In genomic region chr19:4063369-4064072, GRCh38 we compare ENCODE assay signal across 8 cellular contexts. TPM values are rescaled to one million over a fixed set of nuclear protein-coding genes. Genes with fewer than 3 reads are reported as not detected.
DNase-seq lines count a peak whose midpoint lies in the region; ATAC-seq, FAIRE-seq and TF ChIP-seq lines count a peak whose summit lies in the region.

No MANE protein-coding gene starts in this region.

- peak overlapping the region; percentile 75 for H3K27ac ChIP-seq in astrocyte (ENCODE audit: low read depth, low read length)
- peak overlapping the region; percentile 79 to 96 (median 94) for H3K27ac ChIP-seq in right lobe of liver

- H3K36me3 Mint-ChIP-seq in activated T-cell treated with anti-CD3 and anti-CD28 coated beads, Interleukin-2, amount 50 U/mL, for 72 hours (ENCODE audit: insufficient read depth in 2 of 2): peaks cover 4% of the 10 kb centered on the region in 2 donors
- H3K36me3 Mint-ChIP-seq in astrocyte (ENCODE audit: low read depth, unreplicated experiment) (no peaks in the 10 kb centered on the region), type B pancreatic cell (no peaks in the 10 kb centered on the region)

- H3K4me3 ChIP-seq in astrocyte (ENCODE audit: insufficient read depth, low read depth, low read length) (peak overlapping the region; percentile 70), right lobe of liver (peak overlapping the region; percentile 79 to 95 (median 90))

- no peak for ATAC-seq in activated T-cell treated with anti-CD3 and anti-CD28 coated beads, Interleukin-2, amount 50 U/mL, for 72 hours (replicated peaks in 1 of 2)
- no peak for ATAC-seq in right lobe of liver

- no peak for TF ChIP-seq POLR2A in right lobe of liver (IDR thresholded peaks at IDR 0.05)

- H3K27me3 Mint-ChIP-seq in activated T-cell treated with anti-CD3 and anti-CD28 coated beads, Interleukin-2, amount 50 U/mL, for 72 hours (ENCODE audit: low read depth): no peaks in the 10 kb centered on the region
- H3K27me3 Mint-ChIP-seq in astrocyte (ENCODE audit: low read depth, unreplicated experiment) (no peaks in the 10 kb centered on the region), type B pancreatic cell (peaks cover 7% of the 10 kb centered on the region)

- peak overlapping the region; percentile 94 for H3K27ac Mint-ChIP-seq in activated T-cell treated with anti-CD3 and anti-CD28 coated beads, Interleukin-2, amount 50 U/mL, for 72 hours
- H3K27ac Mint-ChIP-seq in astrocyte (ENCODE audit: unreplicated experiment) (peak overlapping the region; percentile 75), type B pancreatic cell (peak overlapping the region; percentile 91)

- H3K27me3 ChIP-seq in astrocyte (ENCODE audit: insufficient read depth, low read length) (no peaks in the 10 kb centered on the region), right lobe of liver (no peaks in the 10 kb centered on the region)

- peak overlapping the region; percentile 97 for H3K4me2 ChIP-seq in astrocyte (ENCODE audit: low read length)

- H3K4me1 Mint-ChIP-seq in activated T-cell treated with anti-CD3 and anti-CD28 coated beads, Interleukin-2, amount 50 U/mL, for 72 hours (ENCODE audit: low read depth): peaks cover 21% of the 10 kb centered on the region
- peaks cover 7% of the 10 kb centered on the region for H3K4me1 Mint-ChIP-seq in astrocyte (ENCODE audit: low read depth, unreplicated experiment)
- H3K4me1 Mint-ChIP-seq in type B pancreatic cell (ENCODE audit: unreplicated experiment): peaks cover 9% of the 10 kb centered on the region

- peaks cover 61% of the 10 kb centered on the region for H4K20me1 ChIP-seq in astrocyte (ENCODE audit: insufficient read depth, low read length)

- no peak for DNase-seq in activated T-cell treated with anti-CD3 and anti-CD28 coated beads, Interleukin-2, amount 50 U/mL, for 72 hours
- no peak for DNase-seq in activated T-cell treated with anti-CD3 and anti-CD28 coated beads for 4 hours
- DNase-seq in astrocyte (ENCODE audit: low read depth): no peak
- peak in 1 of 3 donors; percentile 58 for DNase-seq in right lobe of liver
- no peak for DNase-seq in type B pancreatic cell (ENCODE audit: extremely low spot score, unreplicated experiment)
- DNase-seq in NCI-H1105 treated with DMSO at 0.1 percent for 48 hours (lab: John Stamatoyannopoulos, UW): no peak
- no peak for DNase-seq in HPDE6-E6E7 (ENCODE audit: extremely low spot score)
- DNase-seq in stimulated activated CD8-positive, alpha-beta memory T cell treated with anti-CD3 and anti-CD28 coated beads, Interleukin-4, amount 100 ng/mL, for 48 hours: no peak

- peaks cover 35% of the 10 kb centered on the region for H3K4me1 ChIP-seq in astrocyte (ENCODE audit: insufficient read depth, low read length)
- peaks cover 0 to 58% (median 29%) of the 10 kb centered on the region in 4 donors for H3K4me1 ChIP-seq in right lobe of liver

- H3K9me3 ChIP-seq in astrocyte (ENCODE audit: insufficient read depth, low read depth, low read length) (no peaks in the 10 kb centered on the region), right lobe of liver (no peaks in the 10 kb centered on the region)

- no peaks in the 10 kb centered on the region for H3K36me3 ChIP-seq in astrocyte (ENCODE audit: insufficient read depth, low read length)
- H3K36me3 ChIP-seq in right lobe of liver: no peaks in the 10 kb centered on the region

- H3K79me2 ChIP-seq in astrocyte (ENCODE audit: insufficient read depth, low read length): peaks cover 66% of the 10 kb centered on the region

- intact Hi-C loops in right lobe of liver (cut with DNase I): loop anchor here (10.0 kb wide), 2 partner anchors 49 to 59 kb away; partner anchors contain the start of gene PIAS4 (in 1 of the 2)

- TF ChIP-seq CTCF in astrocyte (IDR thresholded peaks at IDR 0.05; ENCODE audit: insufficient read depth, low read depth, low read length) (no peak), right lobe of liver (IDR thresholded peaks at IDR 0.05) (peak in 2 of 4 donors; percentile 17 to 24), type B pancreatic cell (conservative IDR thresholded peaks at IDR 0.05) (peak; percentile 23)

- H3K4me3 Mint-ChIP-seq in activated T-cell treated with anti-CD3 and anti-CD28 coated beads, Interleukin-2, amount 50 U/mL, for 72 hours: peak overlapping the region; percentile 84 to 93
- H3K4me3 Mint-ChIP-seq in astrocyte (ENCODE audit: unreplicated experiment): peak overlapping the region; percentile 90
- H3K4me3 Mint-ChIP-seq in type B pancreatic cell: peak overlapping the region; percentile 90

- no peaks in the 10 kb centered on the region for H3K9me3 Mint-ChIP-seq in activated T-cell treated with anti-CD3 and anti-CD28 coated beads, Interleukin-2, amount 50 U/mL, for 72 hours
- H3K9me3 Mint-ChIP-seq in astrocyte (ENCODE audit: unreplicated experiment): no peaks in the 10 kb centered on the region
- H3K9me3 Mint-ChIP-seq in type B pancreatic cell: no peaks in the 10 kb centered on the region

- H2AFZ ChIP-seq in astrocyte (ENCODE audit: low read depth, low read length): no peak overlapping the region

- WGBS in right lobe of liver (ENCODE audit: insufficient coverage, low coverage, low lambda C conversion rate, missing lambda C conversion rate): 16% methylated on average over 14 of the region's 24 CpGs

- peak overlapping the region; percentile 87 for H3K9ac ChIP-seq in astrocyte (ENCODE audit: low read length)

- no peak for FAIRE-seq in astrocyte (lab: Jason Lieb, UNC)

RNA-seq across cellular contexts. Expression of gene ZBTB7A, which starts 3.2 kb away (rescaled TPM):
- 10 to 100 TPM; 29.9 to 39.6 TPM for total RNA-seq in activated T-cell treated with anti-CD3 and anti-CD28 coated beads, Interleukin-2, amount 50 U/mL, for 72 hours
- total RNA-seq in astrocyte (24.3 and 26.9 TPM in 2 replicates), right lobe of liver (10 to 100 TPM; 19.0 to 38.5 (median 27.7) TPM), type B pancreatic cell (ENCODE audit: low replicate concordance) (21.0 and 31.0 TPM in 2 replicates)

RNA-seq across cellular contexts. Expression of gene PIAS4, which starts 56.0 kb away (rescaled TPM):
- total RNA-seq in activated T-cell treated with anti-CD3 and anti-CD28 coated beads, Interleukin-2, amount 50 U/mL, for 72 hours: 10 to 100 TPM; 33.4 TPM
- total RNA-seq in astrocyte: 26.0 and 26.4 TPM in 2 replicates
- 10 to 100 TPM in 5 of 6 experiments, 1 to 10 TPM in 1; 9.9 to 20.0 (median 14.9) TPM for total RNA-seq in right lobe of liver
- 39.8 and 42.3 TPM in 2 replicates for total RNA-seq in type B pancreatic cell (ENCODE audit: low replicate concordance)
